28 cellular contexts compared by ENCODE assay signal in genomic region chr11:97641988-97642387, GRCh38.
"Had no signal": no experiment of that assay in that cellular context is flagged by ENCODE, and none has a peak within 500 bp of the region (broad histone marks: within the 10 kb centered on the region; RNA-seq: fewer than 3 reads in every experiment).

No MANE protein-coding gene starts in this region.

- H3K4me1 Mint-ChIP-seq: stimulated activated memory B cell treated with anti-CD40 and anti-IgM and Interleukin-4, amounts not matched to agents 10 μg/mL and 1 μg/mL and 100 μg/mL, for 72 hours; stimulated activated naive B cell treated with anti-CD40 and anti-IgM and Interleukin-4, amounts not matched to agents 10 μg/mL and 1 μg/mL and 100 μg/mL, for 72 hours; stimulated activated naive CD8-positive, alpha-beta T cell treated with anti-CD3 and anti-CD28 coated beads, Interleukin-15, amount 100 ng/mL, for 72 hours had no signal

- ATAC-seq: stimulated activated memory B cell treated with anti-CD40 and anti-IgM and Interleukin-4, amounts not matched to agents 10 μg/mL and 1 μg/mL and 100 μg/mL, for 72 hours; stimulated activated naive B cell treated with anti-CD40 and anti-IgM and Interleukin-4, amounts not matched to agents 10 μg/mL and 1 μg/mL and 100 μg/mL, for 72 hours; stimulated activated naive CD8-positive, alpha-beta T cell treated with anti-CD3 and anti-CD28 coated beads, Interleukin-15, amount 100 ng/mL, for 72 hours; stimulated activated naive CD8-positive, alpha-beta T cell treated with anti-CD3 and anti-CD28 coated beads, Interleukin-15, Interleukin-2, amounts not matched to agents 100 U/mL and 50 U/mL, for 24 hours; upper lobe of right lung had no signal

- H3K4me3 Mint-ChIP-seq: stimulated activated memory B cell treated with anti-CD40 and anti-IgM and Interleukin-4, amounts not matched to agents 10 μg/mL and 1 μg/mL and 100 μg/mL, for 72 hours; stimulated activated naive B cell treated with anti-CD40 and anti-IgM and Interleukin-4, amounts not matched to agents 10 μg/mL and 1 μg/mL and 100 μg/mL, for 72 hours; stimulated activated naive CD8-positive, alpha-beta T cell treated with anti-CD3 and anti-CD28 coated beads, Interleukin-15, amount 100 ng/mL, for 72 hours; stimulated activated naive CD8-positive, alpha-beta T cell treated with anti-CD3 and anti-CD28 coated beads, Interleukin-15, Interleukin-2, amounts not matched to agents 100 ng/mL and 50 ng/mL, for 24 hours; type B pancreatic cell had no signal

- H3K9me3 ChIP-seq: suprapubic skin, testis, thoracic aorta, thyroid gland, vagina had no signal

- H3K27me3 ChIP-seq: stomach, suprapubic skin, testis, thyroid gland, tibial artery, tibial nerve, transverse colon, upper lobe of left lung, upper lobe of right lung, uterus, vagina had no signal

- DNase-seq: stimulated activated CD4-positive, alpha-beta T cell treated with anti-CD3 and anti-CD28 coated beads, Interleukin-2, amount 100 ng/mL, for 48 hours; stimulated activated CD4-positive, alpha-beta T cell treated with anti-CD3 and anti-CD28 coated beads, Interleukin-4, amount 100 ng/mL, for 1 hour; stimulated activated CD4-positive, alpha-beta T cell treated with anti-CD3 and anti-CD28 coated beads, Interleukin-4, amount 100 ng/mL, for 24 hours; stimulated activated CD4-positive, alpha-beta T cell treated with anti-CD3 and anti-CD28 coated beads, Interleukin-4, amount 100 ng/mL, for 4 hours; stimulated activated CD8-positive, alpha-beta memory T cell treated with anti-CD3 and anti-CD28 coated beads, Interleukin-4, amount 100 ng/mL, for 48 hours; stimulated activated naive B cell treated with anti-CD40 and anti-IgM and Interleukin-4, amounts not matched to agents 10 μg/mL and 1 μg/mL and 100 μg/mL, for 72 hours; stimulated activated naive CD4-positive, alpha-beta T cell; stimulated activated naive CD4-positive, alpha-beta T cell treated with Interleukin-2 at 50 U/mL for 16 hours; stimulated activated naive CD8-positive, alpha-beta T cell treated with anti-CD3 and anti-CD28 coated beads, Interleukin-15, amount 100 ng/mL, for 72 hours; stimulated activated naive CD8-positive, alpha-beta T cell treated with anti-CD3 and anti-CD28 coated beads, Interleukin-15, Interleukin-2, amounts not matched to agents 100 U/mL and 50 U/mL, for 24 hours; stomach; substantia nigra; testis; thyroid gland; tibial artery; transverse colon; trophoblast cell; upper lobe of left lung; upper lobe of right lung; uterus had no signal

- H3K36me3 ChIP-seq: stomach, suprapubic skin, thoracic aorta, thyroid gland, tibial artery, tibial nerve, transverse colon, upper lobe of left lung, upper lobe of right lung, uterus, vagina had no signal

- H3K4me3 ChIP-seq: stomach, suprapubic skin, testis, thoracic aorta, thyroid gland, tibial artery, tibial nerve, transverse colon, upper lobe of left lung, upper lobe of right lung, uterus, vagina had no signal

- H3K4me1 ChIP-seq: stomach, suprapubic skin, testis, thyroid gland, tibial artery, tibial nerve, transverse colon, upper lobe of left lung, upper lobe of right lung, uterus, vagina had no signal

- H3K9me3 Mint-ChIP-seq: type B pancreatic cell had no signal

- H3K27ac ChIP-seq: stomach, suprapubic skin, testis, thoracic aorta, thyroid gland, tibial artery, tibial nerve, transverse colon, upper lobe of left lung, upper lobe of right lung, uterus, vagina had no signal

- H3K36me3 Mint-ChIP-seq: stimulated activated memory B cell treated with anti-CD40 and anti-IgM and Interleukin-4, amounts not matched to agents 10 μg/mL and 1 μg/mL and 100 μg/mL, for 72 hours; stimulated activated naive B cell treated with anti-CD40 and anti-IgM and Interleukin-4, amounts not matched to agents 10 μg/mL and 1 μg/mL and 100 μg/mL, for 72 hours had no signal

- H3K27me3 Mint-ChIP-seq: stimulated activated memory B cell treated with anti-CD40 and anti-IgM and Interleukin-4, amounts not matched to agents 10 μg/mL and 1 μg/mL and 100 μg/mL, for 72 hours; stimulated activated naive B cell treated with anti-CD40 and anti-IgM and Interleukin-4, amounts not matched to agents 10 μg/mL and 1 μg/mL and 100 μg/mL, for 72 hours; stimulated activated naive CD8-positive, alpha-beta T cell treated with anti-CD3 and anti-CD28 coated beads, Interleukin-15, amount 100 ng/mL, for 72 hours; stimulated activated naive CD8-positive, alpha-beta T cell treated with anti-CD3 and anti-CD28 coated beads, Interleukin-15, Interleukin-2, amounts not matched to agents 100 ng/mL and 50 ng/mL, for 24 hours; type B pancreatic cell had no signal

- H3K27ac Mint-ChIP-seq: stimulated activated memory B cell treated with anti-CD40 and anti-IgM and Interleukin-4, amounts not matched to agents 10 μg/mL and 1 μg/mL and 100 μg/mL, for 72 hours; stimulated activated naive B cell treated with anti-CD40 and anti-IgM and Interleukin-4, amounts not matched to agents 10 μg/mL and 1 μg/mL and 100 μg/mL, for 72 hours; stimulated activated naive CD8-positive, alpha-beta T cell treated with anti-CD3 and anti-CD28 coated beads, Interleukin-15, amount 100 ng/mL, for 72 hours; stimulated activated naive CD8-positive, alpha-beta T cell treated with anti-CD3 and anti-CD28 coated beads, Interleukin-15, Interleukin-2, amounts not matched to agents 100 ng/mL and 50 ng/mL, for 24 hours; type B pancreatic cell had no signal

- FAIRE-seq: urothelium cell line had no signal
